ENCODE assay signal across 28 cellular contexts in genomic region chr3:50848308-50848707, GRCh38.
"Had no signal": no experiment of that assay in that cellular context is flagged by ENCODE, and none has a peak within 500 bp of the region (broad histone marks: within the 10 kb centered on the region; RNA-seq: fewer than 3 reads in every experiment).

No MANE protein-coding gene starts in this region.

- H3K9me3 Mint-ChIP-seq: effector memory CD8-positive, alpha-beta T cell had no signal

- H3K4me3 Mint-ChIP-seq: dendritic cell treated with granulocyte-macrophage colony-stimulating factor and Interleukin-4, amounts not matched to agents 40 ng/mL and 50 ng/mL, for 4 days; effector memory CD8-positive, alpha-beta T cell had no signal

- H3K9me3 ChIP-seq: colonic mucosa, gastrocnemius medialis had no signal

- H3K4me1 ChIP-seq: colonic mucosa, esophagus muscularis mucosa, foreskin keratinocyte, gastrocnemius medialis, gastroesophageal sphincter, heart left ventricle, heart right ventricle had no signal

- H3K27ac ChIP-seq: colonic mucosa, coronary artery, dorsolateral prefrontal cortex, epithelial cell of prostate, esophagus muscularis mucosa, esophagus squamous epithelium, foreskin keratinocyte, gastrocnemius medialis, gastroesophageal sphincter, heart left ventricle, heart right ventricle had no signal

- FAIRE-seq: colon, endometrium, endothelial cell of umbilical vein, frontal cortex had no signal

- H3K4me3 ChIP-seq: colonic mucosa, coronary artery, dorsolateral prefrontal cortex, esophagus muscularis mucosa, esophagus squamous epithelium, gastrocnemius medialis, gastroesophageal sphincter, heart left ventricle, heart right ventricle had no signal

- DNase-seq: colonic mucosa; cortex of kidney; dermis blood vessel endothelial cell; dorsolateral prefrontal cortex; effector CD4-positive, alpha-beta T cell; effector CD8-positive, alpha-beta T cell; effector memory CD4-positive, alpha-beta T cell; effector memory CD8-positive, alpha-beta T cell; erythroblast; esophagus squamous epithelium; foreskin fibroblast; foreskin keratinocyte; foreskin melanocyte; gastrocnemius medialis; glutamatergic neuron; head of caudate nucleus; heart left ventricle; heart right ventricle had no signal

- H3K27me3 ChIP-seq: colonic mucosa, dorsolateral prefrontal cortex, esophagus muscularis mucosa, esophagus squamous epithelium, foreskin keratinocyte, gastrocnemius medialis, gastroesophageal sphincter, heart left ventricle, heart right ventricle had no signal

- H3K27ac Mint-ChIP-seq: dendritic cell treated with granulocyte-macrophage colony-stimulating factor and Interleukin-4, amounts not matched to agents 40 ng/mL and 50 ng/mL, for 4 days; effector memory CD8-positive, alpha-beta T cell had no signal

- ATAC-seq: effector memory CD8-positive, alpha-beta T cell; esophagus mucosa; foreskin keratinocyte; gastrocnemius medialis; gastroesophageal sphincter; heart left ventricle; heart right ventricle had no signal

- H3K36me3 ChIP-seq: colonic mucosa, esophagus muscularis mucosa, esophagus squamous epithelium, gastrocnemius medialis, gastroesophageal sphincter, heart left ventricle, heart right ventricle had no signal

- H3K27me3 Mint-ChIP-seq: dendritic cell treated with granulocyte-macrophage colony-stimulating factor and Interleukin-4, amounts not matched to agents 40 ng/mL and 50 ng/mL, for 4 days had no signal
